13 cellular contexts compared by ENCODE assay signal in the genomic region with DNA sequence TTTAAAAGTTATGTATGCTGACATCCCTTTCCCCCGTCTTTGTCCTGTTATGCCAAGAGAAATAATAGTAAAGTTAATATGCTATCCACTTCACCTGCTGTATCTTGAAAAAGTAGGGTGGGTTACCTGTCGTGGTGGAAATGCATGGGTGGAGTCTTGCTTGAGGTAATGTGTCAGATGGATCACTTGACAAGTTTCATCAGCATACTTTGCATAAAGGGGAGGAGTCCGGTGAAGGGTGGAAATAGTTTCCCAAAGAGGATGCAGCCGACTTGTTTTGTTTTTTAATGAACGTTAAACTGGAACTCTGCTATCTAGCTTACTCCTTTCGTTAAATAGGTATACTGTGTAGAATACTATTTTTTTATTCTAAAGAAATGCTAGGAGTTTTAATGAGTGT.
A peak's percentile ranks its signal among the peaks of the same experiment; 100 is the strongest.
DNase-seq lines count a peak whose midpoint lies in the region; TF ChIP-seq lines count a peak whose summit lies in the region.
"Had no signal": no experiment of that assay in that cellular context is flagged by ENCODE, and none has a peak within 500 bp of the region (broad histone marks: within the 10 kb centered on the region; RNA-seq: fewer than 3 reads in every experiment).

No MANE protein-coding gene starts in this region.

- H3K9me2 ChIP-seq in DOHH2 (replicated peaks; ENCODE audit: control insufficient read depth, low read length): no peaks in the 10 kb centered on the region

- no peaks in the 10 kb centered on the region for H4K20me1 ChIP-seq in DOHH2 (ENCODE audit: control insufficient read depth, insufficient read depth, low read depth, low read length)

- peaks cover 7% of the 10 kb centered on the region for H3K4me1 ChIP-seq in DOHH2 (ENCODE audit: control insufficient read depth, low read length)

- no peaks in the 10 kb centered on the region for H3K79me2 ChIP-seq in DOHH2 (ENCODE audit: control insufficient read depth, low read length)

- peak overlapping the region; percentile 35 for H3K4me2 ChIP-seq in DOHH2 (ENCODE audit: low read length)

- H3K4me3 ChIP-seq in DOHH2 (ENCODE audit: low read length): 0 out of 2 replicates have a peak overlapping the region, but pooled peaks have one; percentile 9
- H3K4me3 ChIP-seq: adrenal gland had no signal

- H3F3A ChIP-seq in DOHH2 (ENCODE audit: control insufficient read depth, insufficient read depth): no peaks in the 10 kb centered on the region

- peaks cover 4% of the 10 kb centered on the region; the same call in 1 of the 2 replicates for H3K9me3 ChIP-seq in DOHH2 (ENCODE audit: control insufficient read depth, insufficient read depth, low read length)
- H3K9me3 ChIP-seq: adrenal gland had no signal

- no peak overlapping the region for H3K27ac ChIP-seq in DOHH2 (ENCODE audit: low read depth, low read length)
- H3K27ac ChIP-seq: adrenal gland had no signal

- TF ChIP-seq CTCF in DOHH2 (IDR thresholded peaks at IDR 0.05; ENCODE audit: low read depth, low read length, poor library complexity, severe bottlenecking): no peak

- no peaks in the 10 kb centered on the region for H3K36me3 ChIP-seq in DOHH2 (ENCODE audit: control insufficient read depth, low read length)
- H3K36me3 ChIP-seq: adrenal gland had no signal

- H3K27me3 ChIP-seq in DOHH2 (ENCODE audit: control insufficient read depth, low read length): peaks cover 20% of the 10 kb centered on the region; the same call in 1 of the 2 replicates

- DNase-seq in LoVo (ENCODE audit: low spot score) (peak; percentile 5), SW480 (ENCODE audit: low spot score) (peak; percentile 50), left kidney (ENCODE audit: low read depth, low spot score) (peak; percentile 46), hypothalamus (lab: John Stamatoyannopoulos, UW) (no peak), retina (no peak), amygdala (lab: John Stamatoyannopoulos, UW) (no peak)
- DNase-seq: activated CD4-positive, alpha-beta T cell treated with anti-CD3 and anti-CD28 coated beads, Interleukin-2, amount 10 ng/mL, durations not matched to agents 7 days and 5 days; activated T-cell treated with anti-CD3 and anti-CD28 coated beads, Interleukin-2, amount 50 U/mL, for 24 hours; adrenal gland; DND-41; naive B cell; NCI-H774 had no signal

Comparison
In these comparisons a context has a peak if more than half of its experiments do, and no peak if none do; other contexts are left out.
1. DNase-seq: peak in LoVo (single experiment), SW480 (single experiment) and left kidney (single experiment); none in hypothalamus (0 of 51), retina (single experiment) and amygdala (0 of 56).